16 cellular contexts compared by ENCODE assay signal in the genomic region with DNA sequence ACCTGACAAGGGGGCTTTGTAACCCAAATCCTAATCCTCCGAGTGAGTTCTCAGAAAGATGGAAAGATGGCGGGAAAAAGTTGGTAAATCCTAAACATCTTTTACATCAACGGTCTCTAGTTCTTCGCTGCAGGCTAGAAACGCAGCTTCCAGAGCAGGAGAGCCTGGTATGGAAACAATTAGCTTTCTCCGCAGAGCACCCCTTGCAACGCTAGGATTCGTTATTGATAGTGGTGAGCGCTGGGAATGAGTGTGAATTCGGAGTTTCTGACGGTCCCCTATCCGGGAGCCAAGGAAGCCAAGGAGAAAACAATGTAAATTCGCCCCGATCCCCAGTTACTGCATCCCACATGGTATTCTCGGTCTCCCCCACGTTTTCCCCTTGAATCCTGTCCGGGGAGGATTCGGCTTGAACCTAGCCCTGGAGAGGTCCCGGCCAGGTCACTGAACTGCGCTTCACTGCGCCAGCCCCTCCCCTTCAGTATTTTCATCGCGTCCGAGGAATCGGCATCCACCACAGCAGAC. TPM values are rescaled to one million over a fixed set of nuclear protein-coding genes. Genes with fewer than 3 reads are reported as not detected.
DNase-seq lines count a peak whose midpoint lies in the region; ATAC-seq, FAIRE-seq and TF ChIP-seq lines count a peak whose summit lies in the region.
"Had no signal": no experiment of that assay in that cellular context is flagged by ENCODE, and none has a peak within 500 bp of the region (broad histone marks: within the 10 kb centered on the region; RNA-seq: fewer than 3 reads in every experiment).

No MANE protein-coding gene starts in this region.

- H3K4me1 ChIP-seq in A549 (peaks cover 14% of the 10 kb centered on the region; the same call in 2 of the 3 replicates), tibial nerve (peaks cover 0 to 56% (median 27%) of the 10 kb centered on the region in 4 donors)
- H3K4me1 ChIP-seq: parathyroid adenoma had no signal

- H3K4me3 ChIP-seq in A549 = no peak overlapping the region
- peak overlapping the region; percentile 52 for H3K4me3 ChIP-seq in GM12864 (ENCODE audit: low read depth, low read length)
- no peak overlapping the region for H3K4me3 ChIP-seq in tibial nerve

- DNase-seq in A549 (ENCODE audit: low read depth in 1 of 2, low spot score in 1 of 2) = no peak
- no peak for DNase-seq in GM12864 (ENCODE audit: low read depth)
- no peak for DNase-seq in activated CD4-positive, alpha-beta memory T cell treated with anti-CD3 and anti-CD28 coated beads, Interleukin-2, amount 10 ng/mL, durations not matched to agents 7 days and 5 days
- DNase-seq in left kidney (ENCODE audit: low read depth, low spot score) = peak; percentile 21
- DNase-seq in natural killer cell = no peak
- no peak for DNase-seq in NCI-H2227 (lab: John Stamatoyannopoulos, UW; ENCODE audit: unreplicated experiment)
- DNase-seq in tibial nerve (ENCODE audit: low spot score in 2 of 2) = no peak
- DNase-seq in kidney tubule cell (ENCODE audit: low spot score) = no peak
- DNase-seq: C1 segment of cervical spinal cord, cortex of kidney, left cardiac atrium, NCI-H1048, NCI-H510A treated with DMSO at 0.1 percent for 48 hours, SHP77 treated with DMSO at 0.1 percent for 48 hours had no signal

- H3K27ac Mint-ChIP-seq in activated CD4-positive, alpha-beta memory T cell treated with anti-CD3 and anti-CD28 coated beads, Interleukin-2, amount 10 ng/mL, durations not matched to agents 7 days and 5 days = no peak overlapping the region
- H3K27ac Mint-ChIP-seq in natural killer cell = no peak overlapping the region

- 0 out of 3 replicates have a peak overlapping the region, but pooled peaks have one; percentile 6 for H3K4me2 ChIP-seq in A549

- H3K36me3 Mint-ChIP-seq in activated CD4-positive, alpha-beta memory T cell treated with anti-CD3 and anti-CD28 coated beads, Interleukin-2, amount 10 ng/mL, durations not matched to agents 7 days and 5 days (ENCODE audit: low read depth) = no peaks in the 10 kb centered on the region
- H3K36me3 Mint-ChIP-seq in natural killer cell = peaks cover 15% of the 10 kb centered on the region

- peaks cover 84% of the 10 kb centered on the region for H3K27me3 Mint-ChIP-seq in activated CD4-positive, alpha-beta memory T cell treated with anti-CD3 and anti-CD28 coated beads, Interleukin-2, amount 10 ng/mL, durations not matched to agents 7 days and 5 days
- peaks cover 78 to 91% of the 10 kb centered on the region in 2 donors for H3K27me3 Mint-ChIP-seq in natural killer cell (ENCODE audit: low read depth in 2 of 2)

- no peak for TF ChIP-seq CTCF in A549 (IDR thresholded peaks at IDR 0.05)
- no peak for TF ChIP-seq CTCF in GM12864 (IDR thresholded peaks at IDR 0.05; ENCODE audit: low read depth, low read length, missing control alignments)
- TF ChIP-seq CTCF in natural killer cell (IDR thresholded peaks at IDR 0.05) = no peak
- no peak for TF ChIP-seq CTCF in tibial nerve (IDR thresholded peaks at IDR 0.05)

- no peaks in the 10 kb centered on the region for H3K9me3 Mint-ChIP-seq in activated CD4-positive, alpha-beta memory T cell treated with anti-CD3 and anti-CD28 coated beads, Interleukin-2, amount 10 ng/mL, durations not matched to agents 7 days and 5 days
- H3K9me3 Mint-ChIP-seq in natural killer cell = no peaks in the 10 kb centered on the region

- intact Hi-C loops in natural killer cell (cut with micrococcal nuclease) = loop anchor here (10.0 kb wide), 1 partner anchor 286 kb away; the partner anchor contains the start of gene AP1AR

- WGBS in A549 (ENCODE audit: missing lambda C conversion rate) = 45% methylated on average over 25 of the region's 25 CpGs
- WGBS in tibial nerve, 2 donors = 4 to 5% methylated on average over 24 to 25 of the region's 25 CpGs

- CTCF ChIA-PET in A549 (lab: Yijun Ruan, JAX) = interaction anchor here (4.7 kb wide), 1 partner anchor 192 kb away, joined by 36 read pairs; no protein-coding TSS in a partner anchor
- CTCF ChIA-PET in activated CD4-positive, alpha-beta memory T cell treated with anti-CD3 and anti-CD28 coated beads, Interleukin-2, amount 10 ng/mL, durations not matched to agents 7 days and 5 days (lab: Charles Lee) = interaction anchor here (1.2 to 5.3 kb wide), 2 partner anchors 11 to 193 kb away, joined by 3 to 31 read pairs; no protein-coding TSS in a partner anchor

- H3K9me3 ChIP-seq in A549 = peaks cover 12% of the 10 kb centered on the region
- H3K9me3 ChIP-seq in tibial nerve = peaks cover 0 to 11% (median 1%) of the 10 kb centered on the region in 4 donors

- ATAC-seq in A549 (no peak), natural killer cell (no peak)
- ATAC-seq: activated CD4-positive, CD25-positive, alpha-beta regulatory T cell treated with anti-CD3 and anti-CD28 coated beads, Interleukin-2, amount 50 U/mL, for 24 hours; left cardiac atrium had no signal

- FAIRE-seq in A549 (lab: Jason Lieb, UNC) = no peak

- TF ChIP-seq RAD21 in A549 (conservative IDR thresholded peaks at IDR 0.05 in 1 of 2, IDR thresholded peaks at IDR 0.05 in 1 of 2) = no peak

- peak overlapping the region; percentile 48 for H3K4me3 Mint-ChIP-seq in activated CD4-positive, alpha-beta memory T cell treated with anti-CD3 and anti-CD28 coated beads, Interleukin-2, amount 10 ng/mL, durations not matched to agents 7 days and 5 days
- H3K4me3 Mint-ChIP-seq in natural killer cell = no peak overlapping the region

- TF ChIP-seq POLR2A in A549 (IDR thresholded peaks at IDR 0.05; ENCODE audit: low read length) (no peak), tibial nerve (IDR thresholded peaks at IDR 0.05) (no peak)

- no peak for TF ChIP-seq EP300 in A549 (IDR thresholded peaks at IDR 0.05)
- no peak for TF ChIP-seq EP300 in tibial nerve (IDR thresholded peaks at IDR 0.05)

- peaks cover 61% of the 10 kb centered on the region for H3K4me1 Mint-ChIP-seq in activated CD4-positive, alpha-beta memory T cell treated with anti-CD3 and anti-CD28 coated beads, Interleukin-2, amount 10 ng/mL, durations not matched to agents 7 days and 5 days
- peaks cover 31 to 51% of the 10 kb centered on the region in 2 donors for H3K4me1 Mint-ChIP-seq in natural killer cell

- peaks cover 2 to 94% of the 10 kb centered on the region in 2 donors for H3K27me3 ChIP-seq in tibial nerve

- no peaks in the 10 kb centered on the region for H3K36me3 ChIP-seq in tibial nerve

- POLR2A ChIA-PET in A549 (lab: Yijun Ruan, JAX) = no interaction called here
- POLR2A ChIA-PET in activated CD4-positive, alpha-beta memory T cell treated with anti-CD3 and anti-CD28 coated beads, Interleukin-2, amount 10 ng/mL, durations not matched to agents 7 days and 5 days (lab: Charles Lee) = interaction anchor here (0.8 kb wide), 1 partner anchor 236 kb away, joined by 3 read pairs; no protein-coding TSS in a partner anchor

- no peak overlapping the region for H3K27ac ChIP-seq in A549
- H3K27ac ChIP-seq in tibial nerve = no peak overlapping the region
- H3K27ac ChIP-seq: parathyroid adenoma had no signal

TF ChIP-seq in A549, 52 proteins besides CTCF, POLR2A, EP300 and RAD21 (continues in another document):
- TF ChIP-seq CBX2 (IDR thresholded peaks at IDR 0.05; ENCODE audit: borderline replicate concordance, low read depth) = no peak
- no peak for TF ChIP-seq RFX5 (IDR thresholded peaks at IDR 0.05)
- TF ChIP-seq FOSB (CRISPR knock-in tag; IDR thresholded peaks at IDR 0.05) = no peak
- TF ChIP-seq NFE2L2 (conservative IDR thresholded peaks at IDR 0.05; ENCODE audit: low read length) = no peak
- no peak for TF ChIP-seq CHD4 (IDR thresholded peaks at IDR 0.05; ENCODE audit: borderline replicate concordance)
- no peak for TF ChIP-seq TFCP2L1 (CRISPR knock-in tag; IDR thresholded peaks at IDR 0.05)
- TF ChIP-seq ZC3H11A (IDR thresholded peaks at IDR 0.05) = no peak
- TF ChIP-seq PBX3 (IDR thresholded peaks at IDR 0.05) = no peak
- TF ChIP-seq KDM1A (IDR thresholded peaks at IDR 0.05; ENCODE audit: low read depth) = no peak
- no peak for TF ChIP-seq CBX8 (IDR thresholded peaks at IDR 0.05)
- TF ChIP-seq ZSCAN20 (CRISPR knock-in tag; IDR thresholded peaks at IDR 0.05) = no peak
- TF ChIP-seq, protein P1, sequence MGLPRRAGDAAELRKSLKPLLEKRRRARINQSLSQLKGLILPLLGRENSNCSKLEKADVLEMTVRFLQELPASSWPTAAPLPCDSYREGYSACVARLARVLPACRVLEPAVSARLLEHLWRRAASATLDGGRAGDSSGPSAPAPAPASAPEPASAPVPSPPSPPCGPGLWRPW (IDR thresholded peaks at IDR 0.05) = no peak
- TF ChIP-seq ATOH8 (CRISPR knock-in tag; IDR thresholded peaks at IDR 0.05; ENCODE audit: low read depth) = no peak
- TF ChIP-seq BHLHE40 (IDR thresholded peaks at IDR 0.05; ENCODE audit: low read depth, low read length) = no peak
- no peak for TF ChIP-seq TP53 (CRISPR knock-in tag; IDR thresholded peaks at IDR 0.05)
- TF ChIP-seq EHMT2 (IDR thresholded peaks at IDR 0.05; ENCODE audit: low read depth) = no peak
- no peak for TF ChIP-seq RCOR1 (IDR thresholded peaks at IDR 0.05; ENCODE audit: low read depth, low read length)
- TF ChIP-seq MYC (IDR thresholded peaks at IDR 0.05; ENCODE audit: borderline replicate concordance, low read length) = no peak

RNA-seq across cellular contexts. Expression of gene NEUROG2, which starts 4.7 kb away (rescaled TPM):
- polyA plus RNA-seq in A549 (2011; rRNA removed) (not detected in 2 replicates), A549 (2017; fragmentation: RNase III; extraction: RNeasy Plus Mini Kit Qiagen cat#74134 plus additional on column Dnase treatment) (not detected in 3 replicates)
- polyA plus RNA-seq in A549 (2012; cell fraction: cytosol; rRNA removed) = not detected in 2 replicates
- not detected in 2 replicates for polyA plus RNA-seq in A549 (2012; cell fraction: nucleus; rRNA removed)
- polyA minus RNA-seq in A549 (2011; rRNA and poly(A)+ RNA removed) = not detected in 2 replicates
- not detected for total RNA-seq in activated CD4-positive, alpha-beta memory T cell treated with anti-CD3 and anti-CD28 coated beads, Interleukin-2, amount 10 ng/mL, durations not matched to agents 7 days and 5 days
- total RNA-seq in natural killer cell (not detected), tibial nerve (not detected)
- total RNA-seq: left cardiac atrium had no signal
